36 cellular contexts compared by ENCODE assay signal in the genomic region with DNA sequence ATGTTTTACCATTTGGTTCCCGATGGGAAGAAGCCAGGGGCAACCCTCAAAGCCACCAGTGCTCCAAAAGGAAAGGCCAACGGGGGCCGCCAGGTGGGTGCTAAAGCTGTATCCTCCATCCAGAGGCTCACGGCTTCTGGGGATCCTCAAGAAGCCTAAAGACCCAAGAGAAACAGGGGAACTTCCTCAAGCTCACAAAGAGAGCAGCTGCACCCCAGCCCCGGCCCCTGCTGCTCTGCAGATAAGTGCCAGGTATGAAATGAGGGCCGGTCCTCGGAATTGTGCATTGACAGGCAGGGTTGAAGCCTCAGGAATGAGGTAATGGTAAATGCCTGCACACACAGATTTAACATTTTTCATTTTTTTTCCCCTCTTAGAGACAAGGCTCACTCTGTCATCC.
"Had no signal": no experiment of that assay in that cellular context is flagged by ENCODE, and none has a peak within 500 bp of the region (broad histone marks: within the 10 kb centered on the region; RNA-seq: fewer than 3 reads in every experiment).

No MANE protein-coding gene starts in this region.

- H3K4me3 Mint-ChIP-seq: activated B cell treated with CpG ODN at 0.5 μM for 24 hours; activated CD4-positive, alpha-beta memory T cell treated with anti-CD3 and anti-CD28 coated beads for 36 hours; activated CD4-positive, alpha-beta T cell treated with anti-CD3 and anti-CD28 coated beads, Interleukin-2, amount 10 ng/mL, durations not matched to agents 24 days and 14 days; activated CD8-positive, alpha-beta T cell treated with anti-CD3 and anti-CD28 coated beads for 36 hours; activated naive CD4-positive, alpha-beta T cell treated with anti-CD3 and anti-CD28 coated beads for 36 hours; activated naive CD8-positive, alpha-beta T cell treated with anti-CD3 and anti-CD28 coated beads for 36 hours; activated T-cell treated with anti-CD3 and anti-CD28 coated beads, Interleukin-2, amount 50 U/mL, for 4 hours; activated T-cell treated with anti-CD3 and anti-CD28 coated beads, Interleukin-2, amount 50 U/mL, for 72 hours; activated T-helper 1 cell treated with anti-CD3 and anti-CD28 coated beads, Interleukin-12 subunit alpha, Interleukin-12 subunit beta, Interleukin-2, Interleukin-4 antibody, amounts not matched to agents 30 ng/mL and 10 ng/mL and 1 ng/mL, durations not matched to agents 14 hours and 24 hours and 36 hours; activated T-helper 17 cell treated with anti-CD3 and anti-CD28 coated beads, Interleukin-2, amount 50 U/mL, for 72 hours; T-helper 1 cell treated with Interleukin-12 subunit alpha and Interleukin-12 subunit beta and Interleukin-4 antibody, amounts not matched to agents 30 μg/mL and 1 μg/mL, for 36 hours; T-helper 2 cell treated with Interferon-gamma antibody and Interleukin-4, amounts not matched to agents 5 μg/mL and 100 μg/mL, for 36 hours had no signal

- H3K4me3 ChIP-seq: adrenal gland, body of pancreas, breast epithelium had no signal

- H3K9me3 Mint-ChIP-seq: activated B cell treated with CpG ODN at 0.5 μM for 24 hours; activated CD4-positive, alpha-beta memory T cell treated with anti-CD3 and anti-CD28 coated beads for 36 hours; activated CD4-positive, alpha-beta T cell treated with anti-CD3 and anti-CD28 coated beads, Interleukin-2, amount 10 ng/mL, durations not matched to agents 24 days and 14 days; activated CD8-positive, alpha-beta T cell treated with anti-CD3 and anti-CD28 coated beads for 36 hours; activated naive CD4-positive, alpha-beta T cell treated with anti-CD3 and anti-CD28 coated beads for 36 hours; activated naive CD4-positive, alpha-beta T cell treated with anti-CD3 and anti-CD28 coated beads, Interleukin-2, amount 50 U/mL, for 72 hours; activated naive CD8-positive, alpha-beta T cell treated with anti-CD3 and anti-CD28 coated beads for 36 hours; activated T-cell treated with anti-CD3 and anti-CD28 coated beads, Interleukin-2, amount 50 U/mL, for 4 hours; activated T-cell treated with anti-CD3 and anti-CD28 coated beads, Interleukin-2, amount 50 U/mL, for 72 hours; activated T-helper 1 cell treated with anti-CD3 and anti-CD28 coated beads, Interleukin-12 subunit alpha, Interleukin-12 subunit beta, Interleukin-2, Interleukin-4 antibody, amounts not matched to agents 30 ng/mL and 10 ng/mL and 1 ng/mL, durations not matched to agents 14 hours and 24 hours and 36 hours; activated T-helper 17 cell treated with anti-CD3 and anti-CD28 coated beads, Interleukin-2, amount 50 U/mL, for 72 hours; T-helper 1 cell treated with Interleukin-12 subunit alpha and Interleukin-12 subunit beta and Interleukin-4 antibody, amounts not matched to agents 30 μg/mL and 1 μg/mL, for 36 hours; T-helper 2 cell treated with Interferon-gamma antibody and Interleukin-4, amounts not matched to agents 5 μg/mL and 100 μg/mL, for 36 hours had no signal

- H3K36me3 ChIP-seq: adrenal gland, brain microvascular endothelial cell, breast epithelium had no signal

- H3K27ac Mint-ChIP-seq: activated B cell treated with CpG ODN at 0.5 μM for 24 hours; activated CD4-positive, alpha-beta memory T cell treated with anti-CD3 and anti-CD28 coated beads for 36 hours; activated CD4-positive, alpha-beta T cell treated with anti-CD3 and anti-CD28 coated beads, Interleukin-2, amount 10 ng/mL, durations not matched to agents 24 days and 14 days; activated CD8-positive, alpha-beta T cell treated with anti-CD3 and anti-CD28 coated beads for 36 hours; activated naive CD4-positive, alpha-beta T cell treated with anti-CD3 and anti-CD28 coated beads for 36 hours; activated naive CD4-positive, alpha-beta T cell treated with anti-CD3 and anti-CD28 coated beads, Interleukin-2, amount 50 U/mL, for 72 hours; activated naive CD8-positive, alpha-beta T cell treated with anti-CD3 and anti-CD28 coated beads for 36 hours; activated T-cell treated with anti-CD3 and anti-CD28 coated beads, Interleukin-2, amount 50 U/mL, for 72 hours; activated T-helper 1 cell treated with anti-CD3 and anti-CD28 coated beads, Interleukin-12 subunit alpha, Interleukin-12 subunit beta, Interleukin-2, Interleukin-4 antibody, amounts not matched to agents 30 ng/mL and 10 ng/mL and 1 ng/mL, durations not matched to agents 14 hours and 24 hours and 36 hours; activated T-helper 17 cell treated with anti-CD3 and anti-CD28 coated beads, Interleukin-2, amount 50 U/mL, for 72 hours; T-helper 1 cell treated with Interleukin-12 subunit alpha and Interleukin-12 subunit beta and Interleukin-4 antibody, amounts not matched to agents 30 μg/mL and 1 μg/mL, for 36 hours; T-helper 2 cell treated with Interferon-gamma antibody and Interleukin-4, amounts not matched to agents 5 μg/mL and 100 μg/mL, for 36 hours had no signal

- H3K4me1 ChIP-seq: adrenal gland, body of pancreas, breast epithelium had no signal

- H3K27ac ChIP-seq: adrenal gland, body of pancreas, brain microvascular endothelial cell, breast epithelium, VCaP had no signal

- H3K27me3 ChIP-seq: body of pancreas, brain microvascular endothelial cell had no signal

- DNase-seq: activated B cell treated with CpG ODN at 0.5 μM for 24 hours; activated CD4-positive, alpha-beta memory T cell treated with anti-CD3 and anti-CD28 coated beads for 36 hours; activated CD4-positive, alpha-beta T cell treated with anti-CD3 and anti-CD28 coated beads for 4 hours; activated CD4-positive, alpha-beta T cell treated with anti-CD3 and anti-CD28 coated beads, Interleukin-2, amount 10 ng/mL, durations not matched to agents 24 days and 14 days; activated CD4-positive, alpha-beta T cell treated with anti-CD3 and anti-CD28 coated beads, Interleukin-2, amount 50 U/mL, for 1 hour; activated CD4-positive, alpha-beta T cell treated with anti-CD3 and anti-CD28 coated beads, Interleukin-2, amount 50 U/mL, for 4 hours; activated CD8-positive, alpha-beta memory T cell treated with anti-CD3 and anti-CD28 coated beads, Interleukin-2, amount 50 U/mL, for 4 hours; activated CD8-positive, alpha-beta T cell treated with anti-CD3 and anti-CD28 coated beads for 36 hours; activated gamma-delta T cell treated with Interleukin-2 at 50 U/mL for 16 hours; activated naive CD4-positive, alpha-beta T cell; activated naive CD4-positive, alpha-beta T cell treated with anti-CD3 and anti-CD28 coated beads for 36 hours; activated naive CD4-positive, alpha-beta T cell treated with anti-CD3 and anti-CD28 coated beads, Interleukin-2, amount 50 U/mL, for 16 hours; activated naive CD8-positive, alpha-beta T cell treated with anti-CD3 and anti-CD28 coated beads for 36 hours; activated T-cell treated with anti-CD3 and anti-CD28 coated beads for 4 hours; activated T-cell treated with anti-CD3 and anti-CD28 coated beads, Interleukin-2, amount 50 U/mL, for 1 hour; activated T-cell treated with anti-CD3 and anti-CD28 coated beads, Interleukin-2, amount 50 U/mL, for 4 hours; activated T-cell treated with anti-CD3 and anti-CD28 coated beads, Interleukin-2, amount 50 U/mL, for 72 hours; adrenal gland; amniotic stem cell; aorta; body of pancreas; brain microvascular endothelial cell; central memory CD4-positive, alpha-beta T cell; T-helper 1 cell; T-helper 2 cell; T-helper 9 cell had no signal

- H3K4me1 Mint-ChIP-seq: activated B cell treated with CpG ODN at 0.5 μM for 24 hours; activated T-helper 17 cell treated with anti-CD3 and anti-CD28 coated beads, Interleukin-2, amount 50 U/mL, for 72 hours had no signal

- H3K36me3 Mint-ChIP-seq: activated CD4-positive, alpha-beta memory T cell treated with anti-CD3 and anti-CD28 coated beads for 36 hours; activated naive CD4-positive, alpha-beta T cell treated with anti-CD3 and anti-CD28 coated beads, Interleukin-2, amount 50 U/mL, for 72 hours; activated naive CD8-positive, alpha-beta T cell treated with anti-CD3 and anti-CD28 coated beads for 36 hours had no signal

- FAIRE-seq: astrocyte, TTC549 had no signal

- ATAC-seq: activated CD4-positive, CD25-positive, alpha-beta regulatory T cell treated with anti-CD3 and anti-CD28 coated beads, Interleukin-2, amount 50 U/mL, for 24 hours; activated CD8-positive, alpha-beta T cell treated with anti-CD3 and anti-CD28 coated beads for 36 hours; activated naive CD4-positive, alpha-beta T cell treated with anti-CD3 and anti-CD28 coated beads, Interleukin-2, amount 50 U/mL, for 72 hours; activated T-cell treated with anti-CD3 and anti-CD28 coated beads, Interleukin-2, amount 50 U/mL, for 4 hours; activated T-cell treated with anti-CD3 and anti-CD28 coated beads, Interleukin-2, amount 50 U/mL, for 72 hours; activated T-helper 17 cell treated with anti-CD3 and anti-CD28 coated beads, Interleukin-2, amount 50 U/mL, for 72 hours; body of pancreas had no signal

- H3K9me3 ChIP-seq: adrenal gland, body of pancreas, breast epithelium had no signal
